Comparison of ENCODE assay signal across 14 cellular contexts in genomic region chr7:144786079-144786478, GRCh38.
"Had no signal": no experiment of that assay in that cellular context is flagged by ENCODE, and none has a peak within 500 bp of the region (broad histone marks: within the 10 kb centered on the region; RNA-seq: fewer than 3 reads in every experiment).

No MANE protein-coding gene starts in this region.

- H3K4me3 ChIP-seq: lung, stomach, suprapubic skin, tibial nerve had no signal

- ATAC-seq: sciatic nerve had no signal

- H3K4me1 ChIP-seq: foreskin keratinocyte, stomach, suprapubic skin, tibial nerve had no signal

- DNase-seq: activated gamma-delta T cell treated with Interleukin-2 at 50 U/mL for 16 hours; activated T-cell treated with anti-CD3 and anti-CD28 coated beads, Interleukin-2, amount 50 U/mL, for 1 hour; aorta; effector CD4-positive, alpha-beta T cell; foreskin keratinocyte; kidney; posterior cingulate gyrus; stimulated activated CD4-positive, alpha-beta T cell treated with anti-CD3 and anti-CD28 coated beads, Interleukin-2, amount 100 ng/mL, for 24 hours; stomach had no signal

- H3K27ac ChIP-seq: foreskin keratinocyte, stomach, suprapubic skin, tibial nerve, VCaP had no signal

- H3K27me3 ChIP-seq: foreskin keratinocyte, stomach, suprapubic skin, tibial nerve had no signal

- H3K36me3 ChIP-seq: stomach, suprapubic skin, tibial nerve had no signal
